ENCODE assay signal across 1 cellular context in the genomic region with DNA sequence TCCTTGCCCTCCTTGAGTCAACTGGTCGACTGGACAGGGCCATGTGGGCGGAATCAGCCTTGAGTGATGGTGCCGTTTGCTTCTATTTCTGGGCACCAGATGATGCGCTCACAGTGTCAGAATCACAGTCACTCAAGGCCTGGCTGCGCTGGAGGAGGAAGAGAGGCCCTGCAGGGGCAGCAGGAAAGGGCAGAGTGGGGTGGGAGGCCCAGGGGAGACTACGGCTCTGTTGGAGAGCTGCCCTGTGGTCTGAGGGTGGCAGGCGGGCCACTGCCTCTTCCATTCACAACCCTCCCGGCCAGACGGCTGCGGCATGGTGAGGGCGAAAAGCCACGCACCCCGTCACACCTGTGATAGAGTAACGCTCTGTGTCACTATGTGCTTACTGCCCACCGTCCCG.
TF ChIP-seq lines count a peak whose summit lies in the region.

No MANE protein-coding gene starts in this region.

TF ChIP-seq in HepG2, 621 proteins besides CTCF, POLR2A, EP300 and RAD21:
- TF ChIP-seq ZNF562 (CRISPR knock-in tag; IDR thresholded peaks at IDR 0.05; ENCODE audit: borderline replicate concordance) (no peak), ZBTB21 (CRISPR knock-in tag; IDR thresholded peaks at IDR 0.05) (no peak), ZNF646 (CRISPR knock-in tag; IDR thresholded peaks at IDR 0.05) (no peak), MEF2D (CRISPR knock-in tag; IDR thresholded peaks at IDR 0.05) (no peak), NR2C2 (CRISPR knock-in tag; IDR thresholded peaks at IDR 0.05; ENCODE audit: borderline replicate concordance) (no peak), ZNF704 (CRISPR knock-in tag; IDR thresholded peaks at IDR 0.05; ENCODE audit: borderline replicate concordance) (no peak), FOXO4 (CRISPR knock-in tag; conservative IDR thresholded peaks at IDR 0.05) (no peak), ZNF780A (CRISPR knock-in tag; IDR thresholded peaks at IDR 0.05) (no peak)
- TF ChIP-seq, protein P1, sequence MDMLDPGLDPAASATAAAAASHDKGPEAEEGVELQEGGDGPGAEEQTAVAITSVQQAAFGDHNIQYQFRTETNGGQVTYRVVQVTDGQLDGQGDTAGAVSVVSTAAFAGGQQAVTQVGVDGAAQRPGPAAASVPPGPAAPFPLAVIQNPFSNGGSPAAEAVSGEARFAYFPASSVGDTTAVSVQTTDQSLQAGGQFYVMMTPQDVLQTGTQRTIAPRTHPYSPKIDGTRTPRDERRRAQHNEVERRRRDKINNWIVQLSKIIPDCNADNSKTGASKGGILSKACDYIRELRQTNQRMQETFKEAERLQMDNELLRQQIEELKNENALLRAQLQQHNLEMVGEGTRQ (IDR thresholded peaks at IDR 0.05; ENCODE audit: low read depth, low read length): no peak
- TF ChIP-seq, protein P1 (CRISPR knock-in tag; IDR thresholded peaks at IDR 0.05; ENCODE audit: borderline replicate concordance): no peak
